Comparison of ENCODE assay signal across 11 cellular contexts in genomic region chr15:66411190-66411589, GRCh38. TPM values are rescaled to one million over a fixed set of nuclear protein-coding genes. Genes with fewer than 3 reads are reported as not detected.
DNase-seq lines count a peak whose midpoint lies in the region; ATAC-seq, FAIRE-seq and TF ChIP-seq lines count a peak whose summit lies in the region.
"Had no signal": no experiment of that assay in that cellular context is flagged by ENCODE, and none has a peak within 500 bp of the region (broad histone marks: within the 10 kb centered on the region; RNA-seq: fewer than 3 reads in every experiment).

No MANE protein-coding gene starts in this region.

- no TSS peak for BruUV-seq in GM12878 (replicated peaks; lab: Mats Ljungman, UMichigan)

- SMC1A ChIA-PET in GM12878 (lab: Charles Lee; ENCODE audit: uncharacterized antibody, unreplicated experiment): interaction anchor here (1.1 to 7.1 kb wide), 9 partner anchors 7 to 116 kb away, joined by 3 to 95 read pairs (median 5); no protein-coding TSS in a partner anchor

- H3K9me3 Mint-ChIP-seq in activated T-cell treated with anti-CD3 and anti-CD28 coated beads, Interleukin-2, amount 50 U/mL, for 4 hours: peaks cover 6% of the 10 kb centered on the region

- H3K4me1 Mint-ChIP-seq in activated T-cell treated with anti-CD3 and anti-CD28 coated beads, Interleukin-2, amount 50 U/mL, for 4 hours (ENCODE audit: low read depth): peaks cover 80% of the 10 kb centered on the region

- RAD21 ChIA-PET in GM12878 (lab: Charles Lee; ENCODE audit: unreplicated experiment): interaction anchor here (1.5 kb wide), 1 partner anchor 9 kb away, joined by 5 read pairs; no protein-coding TSS in a partner anchor

- TF ChIP-seq EP300 in GM12878 (IDR thresholded peaks at IDR 0.05; ENCODE audit: borderline replicate concordance in 1 of 2, control insufficient read depth in 1 of 2, low read depth in 2 of 2, low read length in 2 of 2): no peak

- H3K27ac ChIP-seq in GM12878 (ENCODE audit: control insufficient read depth, insufficient read depth): no peak overlapping the region

- H3K4me3 Mint-ChIP-seq in activated T-cell treated with anti-CD3 and anti-CD28 coated beads, Interleukin-2, amount 50 U/mL, for 4 hours: peak overlapping the region; percentile 50

- peaks cover 95% of the 10 kb centered on the region for H3K79me2 ChIP-seq in GM12878 (ENCODE audit: control insufficient read depth, insufficient read depth, low read length)

- H2AFZ ChIP-seq in GM12878 (ENCODE audit: control insufficient read depth, low read depth, low read length): no peak overlapping the region

- FAIRE-seq in GM12878 (lab: Jason Lieb, UNC): no peak

- peaks cover 0 to 3% of the 10 kb centered on the region in 2 experiments; a peak in 1 of 4 replicates for H3K36me3 ChIP-seq in GM12878 (ENCODE audit: control insufficient read depth in 2 of 2, insufficient read depth in 2 of 2, low read length in 1 of 2)

- in situ Hi-C loops in GM12878 (cut with MboI): no loop called here

- no peak for DNase-seq in activated T-cell treated with anti-CD3 and anti-CD28 coated beads, Interleukin-2, amount 50 U/mL, for 4 hours
- DNase-seq in activated T-cell treated with anti-CD3 and anti-CD28 coated beads, Interleukin-2, amount 50 U/mL, for 48 hours: no peak
- DNase-seq in NOMO-1 treated with dmso at 0.1 percent for 144 hours (lab: John Stamatoyannopoulos, UW; ENCODE audit: unreplicated experiment): peak; percentile 38
- DNase-seq in GM12878 (ENCODE audit: low read depth, low spot score): no peak
- DNase-seq in pons (ENCODE audit: low spot score): peak; percentile 73
- no peak for DNase-seq in NCI-H2081 treated with DMSO at 0.1 percent for 48 hours (lab: John Stamatoyannopoulos, UW)
- no peak for DNase-seq in lower leg skin (ENCODE audit: low spot score in 2 of 2)
- DNase-seq: NCI-H1105 treated with DMSO at 0.1 percent for 48 hours had no signal

- peaks cover 4% of the 10 kb centered on the region for H4K20me1 ChIP-seq in GM12878 (ENCODE audit: control insufficient read depth, insufficient read depth)

- intact Hi-C loops in GM12878 (cut with micrococcal nuclease; ENCODE audit: unreplicated experiment): no loop called here
- intact Hi-C loops in lower leg skin (cut with DNase I; ENCODE audit: low total_unique reads): no loop called here

- peaks cover 19% of the 10 kb centered on the region for H3K36me3 Mint-ChIP-seq in activated T-cell treated with anti-CD3 and anti-CD28 coated beads, Interleukin-2, amount 50 U/mL, for 4 hours (ENCODE audit: insufficient read depth)

- H3K27me3 Mint-ChIP-seq in activated T-cell treated with anti-CD3 and anti-CD28 coated beads, Interleukin-2, amount 50 U/mL, for 4 hours (ENCODE audit: low read depth): no peaks in the 10 kb centered on the region

- no peak overlapping the region for H3K9ac ChIP-seq in GM12878 (ENCODE audit: control insufficient read depth, insufficient read depth, low read length)

- TF ChIP-seq CTCF in GM12878 (IDR thresholded peaks at IDR 0.05 in 2 of 3, conservative IDR thresholded peaks at IDR 0.05 in 1 of 3; ENCODE audit: control insufficient read depth in 2 of 3, extremely low read depth in 1 of 3, insufficient read depth in 1 of 3, low read depth in 3 of 3, low read length in 3 of 3) (no peak), lower leg skin (IDR thresholded peaks at IDR 0.05) (no peak)

- H3K4me3 ChIP-seq in GM12878 (no peak overlapping the region), lower leg skin (ENCODE audit: low read depth, poor library complexity, severe bottlenecking) (no peak overlapping the region)
- H3K4me3 ChIP-seq: smooth muscle cell had no signal

- no peaks in the 10 kb centered on the region for H3K27me3 ChIP-seq in GM12878 (replicated peaks in 1 of 2; ENCODE audit: control insufficient read depth in 2 of 2, insufficient read depth in 2 of 2, low read length in 1 of 2)

- CTCF ChIA-PET in GM12878 (lab: Yijun Ruan, JAX): interaction anchor here (1.1 to 1.5 kb wide), 4 partner anchors 16 to 87 kb away, joined by 3 to 4 read pairs (median 4); partner anchors contain the start of gene SNAPC5

- peaks cover 28% of the 10 kb centered on the region for H3K4me1 ChIP-seq in GM12878 (ENCODE audit: control insufficient read depth, insufficient read depth, low read length)

- TF ChIP-seq POLR2A in GM12878 (IDR thresholded peaks at IDR 0.05; ENCODE audit: low read depth, low read length) (no peak), lower leg skin (IDR thresholded peaks at IDR 0.05) (no peak)

- H3K9me3 ChIP-seq in GM12878 (replicated peaks; ENCODE audit: control insufficient read depth, insufficient read depth, low read length): peaks cover 7% of the 10 kb centered on the region; the same call in 2 of the 3 replicates

- POLR2A ChIA-PET in GM12878 (lab: Charles Lee): interaction anchor here (1.0 to 1.8 kb wide), 4 partner anchors 12 to 26 kb away, joined by 3 to 5 read pairs (median 3); no protein-coding TSS in a partner anchor

- no peak for ATAC-seq in activated T-cell treated with anti-CD3 and anti-CD28 coated beads, Interleukin-2, amount 50 U/mL, for 4 hours
- ATAC-seq in GM12878 (no peak), GM19395 (IDR thresholded peaks at IDR 0.05; ENCODE audit: unreplicated experiment) (no peak)
- ATAC-seq: Panc1 had no signal

- H3K4me2 ChIP-seq in GM12878 (ENCODE audit: control insufficient read depth, insufficient read depth): 0 out of 2 replicates have a peak overlapping the region, but pooled peaks have one; percentile 2
- H3K4me2 ChIP-seq: smooth muscle cell had no signal

- no peak for TF ChIP-seq RAD21 in GM12878 (IDR thresholded peaks at IDR 0.05; ENCODE audit: insufficient read depth, low read depth, low read length)

TF ChIP-seq in GM12878, 131 proteins besides CTCF, POLR2A, EP300 and RAD21 (continues in another document):
- TF ChIP-seq TCF7 (IDR thresholded peaks at IDR 0.05; ENCODE audit: borderline replicate concordance): no peak
- no peak for TF ChIP-seq PML (IDR thresholded peaks at IDR 0.05; ENCODE audit: low read length)
- TF ChIP-seq PAX8 (IDR thresholded peaks at IDR 0.05): no peak
- TF ChIP-seq ZZZ3 (IDR thresholded peaks at IDR 0.05; ENCODE audit: control insufficient read depth, insufficient read length, low read depth): no peak
- no peak for TF ChIP-seq HSF1 (IDR thresholded peaks at IDR 0.05; ENCODE audit: low read depth, low read length)
- TF ChIP-seq TCF12 (IDR thresholded peaks at IDR 0.05; ENCODE audit: low read depth, low read length): no peak
- no peak for TF ChIP-seq SPI1 (IDR thresholded peaks at IDR 0.05; ENCODE audit: borderline replicate concordance, insufficient read depth, low read depth, low read length)

RNA-seq across cellular contexts. Expression of gene MAP2K1, which starts 24.5 kb away (rescaled TPM):
- total RNA-seq in activated T-cell treated with anti-CD3 and anti-CD28 coated beads, Interleukin-2, amount 50 U/mL, for 4 hours: 10 to 100 TPM; 71.8 to 77.6 (median 75.3) TPM
- 57.1 and 60.7 TPM in 2 replicates for total RNA-seq in GM12878 (2013; cell fraction: nucleolus; rRNA removed)
- total RNA-seq in GM12878 (2014; rRNA removed): 50.0 and 55.5 TPM in 2 replicates
- total RNA-seq in GM12878 (2014; rRNA removed; fragmentation: Illumina TruSeq; extraction: Trizol): 28.1 and 30.1 TPM in 2 replicates
- total RNA-seq in GM12878 (2021): 66.1 and 68.9 TPM in 2 replicates
- polyA plus RNA-seq in GM12878 (2011; ENCODE audit: low read depth): 43.7 TPM
- polyA plus RNA-seq in GM12878 (2011; rRNA removed): 101 and 112 TPM in 2 replicates
- polyA plus RNA-seq in GM12878 (2011; cell fraction: cytosol; rRNA removed): 60.8 and 86.0 TPM in 2 replicates
- 40.4 and 44.1 TPM in 2 replicates for polyA plus RNA-seq in GM12878 (2011; cell fraction: nucleus; rRNA removed)
- polyA plus RNA-seq in GM12878 (2012): 54.2 and 71.2 TPM in 2 replicates
- 41.6 and 47.2 TPM in 2 replicates for polyA plus RNA-seq in GM12878 (2014; fragmentation: Illumina TruSeq; extraction: Trizol)
- polyA plus RNA-seq in GM12878 (2014; fragmentation: Nextera tagmentation; extraction: Ambion mirVana): 10 to 100 TPM; 11.2 to 17.7 TPM
- 62.1 and 63.2 TPM in 2 replicates for polyA plus RNA-seq in GM12878 (2014; rRNA removed)
- 10 to 100 TPM; 72.8 to 79.4 TPM for polyA plus RNA-seq in GM12878 (2016; fragmentation: Nextera tagmentation; extraction: Ambion mirVana)
- 37.0 and 45.6 TPM in 2 replicates for polyA minus RNA-seq in GM12878 (2011; rRNA and poly(A)+ RNA removed)
- polyA minus RNA-seq in GM12878 (2011; cell fraction: cytosol; rRNA and poly(A)+ RNA removed): 15.0 and 16.3 TPM in 2 replicates
- polyA minus RNA-seq in GM12878 (2011; cell fraction: nucleus; rRNA and poly(A)+ RNA removed): 17.0 and 21.6 TPM in 2 replicates
- 10 to 100 TPM; 19.1 to 38.1 (median 26.7) TPM for total RNA-seq in lower leg skin

RNA-seq across cellular contexts. Expression of gene TIPIN, which starts 54.7 kb away (rescaled TPM):
- total RNA-seq in activated T-cell treated with anti-CD3 and anti-CD28 coated beads, Interleukin-2, amount 50 U/mL, for 4 hours: 10 to 100 TPM; 63.8 to 79.6 (median 69.3) TPM
- 45.4 TPM in 2 replicates for total RNA-seq in GM12878 (2013; cell fraction: nucleolus; rRNA removed)
- 26.7 and 29.3 TPM in 2 replicates for total RNA-seq in GM12878 (2014; rRNA removed)
- total RNA-seq in GM12878 (2014; rRNA removed; fragmentation: Illumina TruSeq; extraction: Trizol): 37.7 and 41.1 TPM in 2 replicates
- total RNA-seq in GM12878 (2021): 26.2 and 30.3 TPM in 2 replicates
- polyA plus RNA-seq in GM12878 (2011; ENCODE audit: low read depth): 11.7 TPM
- 21.1 and 32.4 TPM in 2 replicates for polyA plus RNA-seq in GM12878 (2011; rRNA removed)
- 8.6 and 10.2 TPM in 2 replicates for polyA plus RNA-seq in GM12878 (2011; cell fraction: cytosol; rRNA removed)
- 9.0 and 12.8 TPM in 2 replicates for polyA plus RNA-seq in GM12878 (2011; cell fraction: nucleus; rRNA removed)
- polyA plus RNA-seq in GM12878 (2012): 16.4 and 18.7 TPM in 2 replicates
- 53.1 and 71.8 TPM in 2 replicates for polyA plus RNA-seq in GM12878 (2014; fragmentation: Illumina TruSeq; extraction: Trizol)
- polyA plus RNA-seq in GM12878 (2014; fragmentation: Nextera tagmentation; extraction: Ambion mirVana): 10 to 100 TPM; 52.8 to 59.2 TPM
- polyA plus RNA-seq in GM12878 (2014; rRNA removed): 23.3 and 28.5 TPM in 2 replicates
- polyA plus RNA-seq in GM12878 (2016; fragmentation: Nextera tagmentation; extraction: Ambion mirVana): 10 to 100 TPM; 62.8 to 69.2 TPM
- 9.5 and 16.7 TPM in 2 replicates for polyA minus RNA-seq in GM12878 (2011; rRNA and poly(A)+ RNA removed)
- 4.9 and 12.9 TPM in 2 replicates for polyA minus RNA-seq in GM12878 (2011; cell fraction: cytosol; rRNA and poly(A)+ RNA removed)
- polyA minus RNA-seq in GM12878 (2011; cell fraction: nucleus; rRNA and poly(A)+ RNA removed): 6.0 and 12.4 TPM in 2 replicates
- total RNA-seq in lower leg skin: 10 to 100 TPM in 1 of 4 donors, 1 to 10 TPM in 3; 4.0 to 14.8 (median 5.3) TPM

Comparison
In these comparisons a context has a peak if more than half of its experiments do, and no peak if none do; other contexts are left out.
1. DNase-seq: peak in NOMO-1 treated with dmso at 0.1 percent for 144 hours (single experiment) and pons (single experiment); none in activated T-cell treated with anti-CD3 and anti-CD28 coated beads, Interleukin-2, amount 50 U/mL, for 4 hours (single experiment), activated T-cell treated with anti-CD3 and anti-CD28 coated beads, Interleukin-2, amount 50 U/mL, for 48 hours (0 of 2), GM12878 (single experiment), NCI-H2081 treated with DMSO at 0.1 percent for 48 hours (single experiment) and lower leg skin (0 of 2).